9 cellular contexts compared by ENCODE assay signal in the genomic region with DNA sequence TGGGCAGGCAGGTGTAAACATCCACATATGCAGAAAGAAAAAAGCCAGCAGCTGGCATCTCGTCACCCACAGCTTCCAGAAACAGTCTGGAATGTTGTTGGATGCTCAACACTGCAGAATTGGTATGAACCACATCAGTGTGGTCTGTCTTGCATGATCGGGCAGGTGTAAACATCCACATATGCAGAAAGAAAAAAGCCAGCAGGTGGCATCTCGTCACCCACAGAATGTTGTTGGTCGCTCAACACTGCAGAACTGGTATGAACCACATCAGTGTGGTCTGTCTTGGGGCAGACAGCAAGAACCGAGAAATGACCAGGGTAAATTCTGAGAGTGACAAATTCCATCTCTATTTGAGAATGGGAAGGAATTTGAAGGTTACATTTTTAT. TPM values are rescaled to one million over a fixed set of nuclear protein-coding genes. Genes with fewer than 3 reads are reported as not detected.
DNase-seq lines count a peak whose midpoint lies in the region; ATAC-seq and TF ChIP-seq lines count a peak whose summit lies in the region.
"Had no signal": no experiment of that assay in that cellular context is flagged by ENCODE, and none has a peak within 500 bp of the region (broad histone marks: within the 10 kb centered on the region; RNA-seq: fewer than 3 reads in every experiment).

No MANE protein-coding gene starts in this region.

- H3K4me3 Mint-ChIP-seq in CD4-positive, alpha-beta memory T cell = peak overlapping the region in 3 of 8 donors; percentile 48 to 64 (median 50)
- no peak overlapping the region for H3K4me3 Mint-ChIP-seq in T-helper 1 cell treated with Interleukin-12 subunit alpha and Interleukin-12 subunit beta and Interleukin-4 antibody, amounts not matched to agents 30 μg/mL and 1 μg/mL, for 36 hours

- TF ChIP-seq RAD21 in liver (IDR thresholded peaks at IDR 0.05) = peak; percentile 7 to 63

- peaks cover 3 to 23% of the 10 kb centered on the region in 2 donors for H3K36me3 Mint-ChIP-seq in CD4-positive, alpha-beta memory T cell
- H3K36me3 Mint-ChIP-seq in T-helper 1 cell treated with Interleukin-12 subunit alpha and Interleukin-12 subunit beta and Interleukin-4 antibody, amounts not matched to agents 30 μg/mL and 1 μg/mL, for 36 hours (ENCODE audit: low read depth) = peaks cover 32% of the 10 kb centered on the region

- H3K27ac ChIP-seq in CD4-positive, alpha-beta memory T cell (ENCODE audit: low read depth, low read length) = no peak overlapping the region
- H3K27ac ChIP-seq in liver (ENCODE audit: low read depth in 1 of 2, low read length in 2 of 2) = no peak overlapping the region
- H3K27ac ChIP-seq: HL-60 had no signal

- intact Hi-C loops in CD4-positive, alpha-beta memory T cell (cut with micrococcal nuclease) = loop anchor here (1.0 to 10.0 kb wide), 10 partner anchors 39 to 658 kb away; no protein-coding TSS in a partner anchor

- WGBS in liver = 59% methylated on average over 5 of the region's 5 CpGs

- TF ChIP-seq CTCF in liver (IDR thresholded peaks at IDR 0.05; ENCODE audit: low read depth, low read length, missing input control) = peak; percentile 16

- H3K9me3 Mint-ChIP-seq in CD4-positive, alpha-beta memory T cell = no peaks in the 10 kb centered on the region
- no peaks in the 10 kb centered on the region for H3K9me3 Mint-ChIP-seq in T-helper 1 cell treated with Interleukin-12 subunit alpha and Interleukin-12 subunit beta and Interleukin-4 antibody, amounts not matched to agents 30 μg/mL and 1 μg/mL, for 36 hours

- H3K27ac Mint-ChIP-seq in CD4-positive, alpha-beta memory T cell = peak overlapping the region; percentile 57 to 85 (median 75)
- H3K27ac Mint-ChIP-seq in T-helper 1 cell treated with Interleukin-12 subunit alpha and Interleukin-12 subunit beta and Interleukin-4 antibody, amounts not matched to agents 30 μg/mL and 1 μg/mL, for 36 hours = peak overlapping the region; percentile 67

- peaks cover 48 to 93% (median 80%) of the 10 kb centered on the region in 4 donors for H3K4me1 Mint-ChIP-seq in CD4-positive, alpha-beta memory T cell
- H3K4me1 Mint-ChIP-seq in T-helper 1 cell treated with Interleukin-12 subunit alpha and Interleukin-12 subunit beta and Interleukin-4 antibody, amounts not matched to agents 30 μg/mL and 1 μg/mL, for 36 hours (ENCODE audit: low read depth) = peaks cover 62% of the 10 kb centered on the region

- no peaks in the 10 kb centered on the region for H3K27me3 Mint-ChIP-seq in CD4-positive, alpha-beta memory T cell
- H3K27me3 Mint-ChIP-seq in T-helper 1 cell treated with Interleukin-12 subunit alpha and Interleukin-12 subunit beta and Interleukin-4 antibody, amounts not matched to agents 30 μg/mL and 1 μg/mL, for 36 hours (ENCODE audit: low read depth) = no peaks in the 10 kb centered on the region

- H3K9ac ChIP-seq in liver (ENCODE audit: low read depth in 1 of 2, low read length in 2 of 2) = no peak overlapping the region

- H3K9me3 ChIP-seq in CD4-positive, alpha-beta memory T cell (ENCODE audit: control insufficient read depth in 1 of 2, low read length in 2 of 2) = no peaks in the 10 kb centered on the region
- H3K9me3 ChIP-seq in liver (ENCODE audit: control insufficient read depth in 4 of 4, low read length in 3 of 4) = no peaks in the 10 kb centered on the region

- H3K36me3 ChIP-seq in CD4-positive, alpha-beta memory T cell (ENCODE audit: insufficient read depth, low read length) = no peaks in the 10 kb centered on the region
- H3K36me3 ChIP-seq in liver (ENCODE audit: control insufficient read depth in 4 of 4, insufficient read depth in 3 of 4, low read depth in 1 of 4, low read length in 3 of 4) = no peaks in the 10 kb centered on the region

- ATAC-seq in GM18870 (IDR thresholded peaks at IDR 0.05; ENCODE audit: unreplicated experiment) = peak; percentile 93
- peak; percentile 94 for ATAC-seq in HG03060 (IDR thresholded peaks at IDR 0.05; ENCODE audit: low read depth, unreplicated experiment)

- no peaks in the 10 kb centered on the region for H3K27me3 ChIP-seq in CD4-positive, alpha-beta memory T cell (ENCODE audit: insufficient read depth, low read length)
- no peaks in the 10 kb centered on the region for H3K27me3 ChIP-seq in liver (ENCODE audit: control insufficient read depth in 4 of 4, insufficient read depth in 4 of 4, low read length in 3 of 4)

- H3K4me3 ChIP-seq in CD4-positive, alpha-beta memory T cell (ENCODE audit: low read length in 2 of 2) = no peak overlapping the region
- H3K4me3 ChIP-seq in liver (ENCODE audit: low read depth in 1 of 3, low read length in 3 of 3) = no peak overlapping the region

- POLR2A ChIA-PET in CD4-positive, alpha-beta memory T cell (lab: Charles Lee; ENCODE audit: partially characterized antibody) = interaction anchor here (1.1 to 3.6 kb wide), 5 partner anchors 40 to 76 kb away, joined by 3 to 14 read pairs (median 5); partner anchors contain the start of gene DOCK10

- peaks cover 74% of the 10 kb centered on the region for H3K4me1 ChIP-seq in CD4-positive, alpha-beta memory T cell (ENCODE audit: insufficient read depth, low read length)
- H3K4me1 ChIP-seq in liver (ENCODE audit: control insufficient read depth in 4 of 4, insufficient read depth in 4 of 4, low read length in 3 of 4) = no peaks in the 10 kb centered on the region

- CTCF ChIA-PET in CD4-positive, alpha-beta memory T cell (lab: Charles Lee; ENCODE audit: partially characterized antibody) = interaction anchor here (0.7 to 5.3 kb wide), 48 partner anchors 9 to 658 kb away, joined by 3 to 92 read pairs (median 5); partner anchors contain the start of gene DOCK10

- DNase-seq in CD4-positive, alpha-beta memory T cell = peak in 3 of 5 donors; percentile 19 to 39 (median 20)
- no peak for DNase-seq in AML-193 (lab: John Stamatoyannopoulos, UW)
- DNase-seq in GM03348 (ENCODE audit: low spot score) = no peak
- DNase-seq in NOMO-1 (lab: John Stamatoyannopoulos, UW; ENCODE audit: unreplicated experiment in 2 of 2) = no peak

TF ChIP-seq in liver, 16 proteins besides CTCF, POLR2A, EP300 and RAD21 (continues in another document):
- no peak for TF ChIP-seq YY1 (IDR thresholded peaks at IDR 0.05)
- no peak for TF ChIP-seq RXRA (IDR thresholded peaks at IDR 0.05)
- no peak for TF ChIP-seq SP1 (IDR thresholded peaks at IDR 0.05)
- no peak for TF ChIP-seq EGR1 (IDR thresholded peaks at IDR 0.05; ENCODE audit: low read depth in 2 of 2)
- no peak for TF ChIP-seq REST (IDR thresholded peaks at IDR 0.05)
- TF ChIP-seq HNF4G (IDR thresholded peaks at IDR 0.05) = no peak
- TF ChIP-seq NR2F2 (IDR thresholded peaks at IDR 0.05) = no peak
- TF ChIP-seq JUND (IDR thresholded peaks at IDR 0.05) = no peak
- no peak for TF ChIP-seq GABPA (IDR thresholded peaks at IDR 0.05 in 1 of 2, conservative IDR thresholded peaks at IDR 0.05 in 1 of 2)
- TF ChIP-seq ATF3 (IDR thresholded peaks at IDR 0.05) = no peak
- no peak for TF ChIP-seq HNF4A (conservative IDR thresholded peaks at IDR 0.05)
- TF ChIP-seq TAF1 (conservative IDR thresholded peaks at IDR 0.05) = no peak
- TF ChIP-seq FOXA1 (IDR thresholded peaks at IDR 0.05) = no peak
- TF ChIP-seq, protein P1, sequence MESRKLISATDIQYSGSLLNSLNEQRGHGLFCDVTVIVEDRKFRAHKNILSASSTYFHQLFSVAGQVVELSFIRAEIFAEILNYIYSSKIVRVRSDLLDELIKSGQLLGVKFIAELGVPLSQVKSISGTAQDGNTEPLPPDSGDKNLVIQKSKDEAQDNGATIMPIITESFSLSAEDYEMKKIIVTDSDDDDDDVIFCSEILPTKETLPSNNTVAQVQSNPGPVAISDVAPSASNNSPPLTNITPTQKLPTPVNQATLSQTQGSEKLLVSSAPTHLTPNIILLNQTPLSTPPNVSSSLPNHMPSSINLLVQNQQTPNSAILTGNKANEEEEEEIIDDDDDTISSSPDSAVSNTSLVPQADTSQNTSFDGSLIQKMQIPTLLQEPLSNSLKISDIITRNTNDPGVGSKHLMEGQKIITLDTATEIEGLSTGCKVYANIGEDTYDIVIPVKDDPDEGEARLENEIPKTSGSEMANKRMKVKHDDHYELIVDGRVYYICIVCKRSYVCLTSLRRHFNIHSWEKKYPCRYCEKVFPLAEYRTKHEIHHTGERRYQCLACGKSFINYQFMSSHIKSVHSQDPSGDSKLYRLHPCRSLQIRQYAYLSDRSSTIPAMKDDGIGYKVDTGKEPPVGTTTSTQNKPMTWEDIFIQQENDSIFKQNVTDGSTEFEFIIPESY (IDR thresholded peaks at IDR 0.05) = no peak
- no peak for TF ChIP-seq FOXA2 (IDR thresholded peaks at IDR 0.05)

RNA-seq across cellular contexts. Expression of gene DOCK10, which starts 39.6 kb away (rescaled TPM):
- 100 to 1,000 TPM; 180 to 186 TPM for total RNA-seq in CD4-positive, alpha-beta memory T cell
- 10 to 100 TPM; 26.0 to 69.9 TPM for polyA plus RNA-seq in CD4-positive, alpha-beta memory T cell
- total RNA-seq in liver = 10 to 100 TPM; 12.1 to 15.3 TPM
- polyA plus RNA-seq in liver = 1 to 10 TPM; 1.2 to 1.4 TPM

Comparison
In these comparisons a context has a peak if more than half of its experiments do, and no peak if none do; other contexts are left out.
1. DNase-seq: peak in CD4-positive, alpha-beta memory T cell (3 of 5); none in AML-193 (0 of 2), GM03348 (single experiment) and NOMO-1 (0 of 2).
2. RNA of gene DOCK10, which starts 39.6 kb away (total RNA-seq): 180 to 186 TPM in CD4-positive, alpha-beta memory T cell; 12.1 to 15.3 TPM in liver; every median in the first group is over 10 times any median in the second.